In genomic region chr3:81339040-81339845, GRCh38 we compare ENCODE assay signal across 1 cellular context.
TF ChIP-seq lines count a peak whose summit lies in the region.

No MANE protein-coding gene starts in this region.

TF ChIP-seq in HCT116, 20 proteins besides CTCF, POLR2A, EP300 and RAD21 (continued from another document):
- TF ChIP-seq REST (IDR thresholded peaks at IDR 0.05; ENCODE audit: low read depth) (no peak), TCF7L2 (IDR thresholded peaks at IDR 0.05; ENCODE audit: borderline replicate concordance, extremely low read depth, insufficient read depth, insufficient read length) (no peak), ZBTB33 (IDR thresholded peaks at IDR 0.05; ENCODE audit: extremely low read depth, insufficient replicate concordance, low read length) (no peak), ZNF274 (IDR thresholded peaks at IDR 0.05; ENCODE audit: low read depth, low read length) (no peak), EGR1 (IDR thresholded peaks at IDR 0.05; ENCODE audit: low read depth) (no peak), POLR2AphosphoS5 (IDR thresholded peaks at IDR 0.05; ENCODE audit: low read depth, low read length) (no peak), SRF (IDR thresholded peaks at IDR 0.05; ENCODE audit: low read depth) (no peak), CEBPB (IDR thresholded peaks at IDR 0.05; ENCODE audit: low read depth) (no peak)
